Comparison of ENCODE assay signal across 25 cellular contexts in the genomic region with DNA sequence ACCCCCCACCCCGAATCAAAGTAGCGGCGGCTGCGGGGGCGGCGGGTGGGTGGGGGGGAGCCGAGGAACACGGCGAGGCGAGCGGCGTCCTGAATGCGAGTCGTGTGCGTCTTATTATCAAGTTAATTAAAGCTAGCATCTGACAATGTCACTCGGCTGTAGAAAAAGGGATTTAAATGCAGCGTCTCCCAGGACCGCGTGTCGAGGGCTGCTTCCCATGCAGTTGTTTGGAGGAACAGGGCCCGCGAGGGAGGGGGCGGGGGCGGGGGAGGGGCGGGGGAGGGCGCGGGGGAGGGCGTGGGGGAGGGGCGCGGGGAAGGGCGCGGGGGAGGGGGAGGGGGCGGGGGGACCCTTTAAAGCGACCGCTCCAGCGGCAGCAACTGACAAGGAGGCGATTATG. TPM values are rescaled to one million over a fixed set of nuclear protein-coding genes. Genes with fewer than 3 reads are reported as not detected.
DNase-seq lines count a peak whose midpoint lies in the region; ATAC-seq, FAIRE-seq and TF ChIP-seq lines count a peak whose summit lies in the region.
"Had no signal": no experiment of that assay in that cellular context is flagged by ENCODE, and none has a peak within 500 bp of the region (broad histone marks: within the 10 kb centered on the region; RNA-seq: fewer than 3 reads in every experiment).

No MANE protein-coding gene starts in this region.

- H4K8ac ChIP-seq in H1 (ENCODE audit: extremely low read depth, insufficient read depth, low read length) (no peak overlapping the region), neuronal stem cell (ENCODE audit: low read depth, low read length) (no peak overlapping the region)

- H3K4ac ChIP-seq in H1 (replicated peaks; ENCODE audit: insufficient read length, low read depth, low read length) (no peak overlapping the region), neuronal stem cell (ENCODE audit: low read length) (no peak overlapping the region)

- no peak overlapping the region for H4K91ac ChIP-seq in H1 (replicated peaks; ENCODE audit: insufficient read length, low read length)
- H4K91ac ChIP-seq in neuronal stem cell (ENCODE audit: low read depth, low read length, poor library complexity): no peak overlapping the region

- H3K23ac ChIP-seq in H1 (ENCODE audit: insufficient read length) (no peak overlapping the region), neuronal stem cell (ENCODE audit: low read depth, low read length, poor library complexity) (no peak overlapping the region)

- H3K36me3 ChIP-seq in H1 (ENCODE audit: control insufficient read depth in 2 of 4, insufficient read depth in 4 of 4, low read length in 3 of 4): peaks cover 0 to 6% (median 0%) of the 10 kb centered on the region in 4 experiments; a peak in 1 of 8 replicates
- H3K36me3 ChIP-seq in neuronal stem cell (replicated peaks in 1 of 2; ENCODE audit: control insufficient read depth in 2 of 2, insufficient read depth in 2 of 2, low read length in 2 of 2): no peaks in the 10 kb centered on the region

- no peak overlapping the region for H3K4me3 Mint-ChIP-seq in activated CD4-positive, alpha-beta T cell treated with anti-CD3 and anti-CD28 coated beads, Interleukin-2, amount 10 ng/mL, durations not matched to agents 7 days and 5 days
- H3K4me3 Mint-ChIP-seq in activated CD8-positive, alpha-beta T cell treated with anti-CD3 and anti-CD28 coated beads for 36 hours: no peak overlapping the region

- peak overlapping the region; percentile 64 for H3K27ac Mint-ChIP-seq in activated CD4-positive, alpha-beta T cell treated with anti-CD3 and anti-CD28 coated beads, Interleukin-2, amount 10 ng/mL, durations not matched to agents 7 days and 5 days
- H3K27ac Mint-ChIP-seq in activated CD8-positive, alpha-beta T cell treated with anti-CD3 and anti-CD28 coated beads for 36 hours: no peak overlapping the region
- H3K27ac Mint-ChIP-seq: CD14-positive monocyte had no signal

- peaks cover 3% of the 10 kb centered on the region for H3K36me3 Mint-ChIP-seq in activated CD4-positive, alpha-beta T cell treated with anti-CD3 and anti-CD28 coated beads, Interleukin-2, amount 10 ng/mL, durations not matched to agents 7 days and 5 days (ENCODE audit: low read depth)
- no peaks in the 10 kb centered on the region for H3K36me3 Mint-ChIP-seq in activated CD8-positive, alpha-beta T cell treated with anti-CD3 and anti-CD28 coated beads for 36 hours (ENCODE audit: low read depth)

- H3K56ac ChIP-seq in H1 (replicated peaks; ENCODE audit: insufficient read length, low read depth, low read length): no peak overlapping the region

- no peak overlapping the region for H2BK5ac ChIP-seq in H1 (ENCODE audit: low read depth, low read length)
- H2BK5ac ChIP-seq in neuronal stem cell (ENCODE audit: low read length): no peak overlapping the region

- H2AK5ac ChIP-seq in H1 (ENCODE audit: low read depth, low read length): no peak overlapping the region
- H2AK5ac ChIP-seq in neuronal stem cell (ENCODE audit: low read depth, low read length): no peak overlapping the region

- peak overlapping the region in 1 of 4 experiments; percentile 49; a peak in 1 of 8 replicates for H3K4me3 ChIP-seq in H1 (ENCODE audit: extremely low read depth in 1 of 4, insufficient read depth in 2 of 4, low read depth in 3 of 4, low read length in 4 of 4)
- H3K4me3 ChIP-seq in neuronal stem cell (ENCODE audit: low read length in 2 of 2): no peak overlapping the region

- H2BK120ac ChIP-seq in H1 (replicated peaks; ENCODE audit: low read depth, low read length) (no peak overlapping the region), neuronal stem cell (ENCODE audit: low read depth, low read length) (no peak overlapping the region)

- peaks cover 13 to 17% of the 10 kb centered on the region in 2 experiments for H4K20me1 ChIP-seq in H1 (replicated peaks in 1 of 2; ENCODE audit: control insufficient read depth in 1 of 2, insufficient read depth in 2 of 2, low read length in 2 of 2)

- H3K79me1 ChIP-seq in H1 (ENCODE audit: low read depth, low read length) (no peaks in the 10 kb centered on the region), neuronal stem cell (ENCODE audit: low read depth, low read length) (peaks cover 4% of the 10 kb centered on the region)

- H3K9me3 ChIP-seq in H1 (ENCODE audit: insufficient read depth in 2 of 2, low read depth in 1 of 2, low read length in 1 of 2) (no peaks in the 10 kb centered on the region), neuronal stem cell (replicated peaks in 1 of 2; ENCODE audit: control insufficient read depth in 2 of 2, insufficient read depth in 1 of 2, low read depth in 1 of 2, low read length in 2 of 2) (peaks cover 0 to 2% of the 10 kb centered on the region in 2 donors)
- H3K9me3 ChIP-seq: Caco-2 had no signal

- intact Hi-C loops in activated CD8-positive, alpha-beta T cell treated with anti-CD3 and anti-CD28 coated beads for 36 hours (cut with micrococcal nuclease): loop anchor here (5.0 kb wide), 1 partner anchor 182 kb away; no protein-coding TSS in a partner anchor

- H2BK15ac ChIP-seq in H1 (ENCODE audit: low read length) (no peak overlapping the region), neuronal stem cell (ENCODE audit: low read length) (no peak overlapping the region)

- no peak overlapping the region for H3K9ac ChIP-seq in H1 (replicated peaks in 1 of 4; ENCODE audit: extremely low read depth in 1 of 4, low read depth in 3 of 4, low read length in 3 of 4)
- no peak overlapping the region for H3K9ac ChIP-seq in neuronal stem cell (ENCODE audit: low read depth, low read length, poor library complexity)

- H3K27me3 Mint-ChIP-seq in activated CD4-positive, alpha-beta T cell treated with anti-CD3 and anti-CD28 coated beads, Interleukin-2, amount 10 ng/mL, durations not matched to agents 7 days and 5 days: peaks cover 67% of the 10 kb centered on the region
- peaks cover 65% of the 10 kb centered on the region for H3K27me3 Mint-ChIP-seq in activated CD8-positive, alpha-beta T cell treated with anti-CD3 and anti-CD28 coated beads for 36 hours

- no peak overlapping the region for H2BK12ac ChIP-seq in H1 (ENCODE audit: low read depth, low read length)
- H2BK12ac ChIP-seq in neuronal stem cell (ENCODE audit: low read length): no peak overlapping the region

- ATAC-seq in activated CD8-positive, alpha-beta T cell treated with anti-CD3 and anti-CD28 coated beads for 36 hours: no peak
- ATAC-seq: SK-N-SH treated with all-trans-retinoic acid at 6 μM for 48 hours had no signal

- TF ChIP-seq RAD21 in H1 (IDR thresholded peaks at IDR 0.05 in 1 of 2, conservative IDR thresholded peaks at IDR 0.05 in 1 of 2; ENCODE audit: low read depth in 2 of 2, low read length in 2 of 2): no peak

- H3K14ac ChIP-seq in H1 (ENCODE audit: insufficient read length) (no peak overlapping the region), neuronal stem cell (ENCODE audit: low read length) (no peak overlapping the region)

- no peaks in the 10 kb centered on the region for H3K9me3 Mint-ChIP-seq in activated CD4-positive, alpha-beta T cell treated with anti-CD3 and anti-CD28 coated beads, Interleukin-2, amount 10 ng/mL, durations not matched to agents 7 days and 5 days
- no peaks in the 10 kb centered on the region for H3K9me3 Mint-ChIP-seq in activated CD8-positive, alpha-beta T cell treated with anti-CD3 and anti-CD28 coated beads for 36 hours

- no peak for TF ChIP-seq POLR2A in H1 (IDR thresholded peaks at IDR 0.05; ENCODE audit: control extremely low read depth in 1 of 2, low read depth in 2 of 2, low read length in 2 of 2)

- H3K4me1 ChIP-seq in H1 (replicated peaks in 1 of 4; ENCODE audit: control insufficient read depth in 3 of 4, insufficient read depth in 4 of 4, low read length in 3 of 4): peaks cover 6 to 38% (median 31%) of the 10 kb centered on the region in 4 experiments
- H3K4me1 ChIP-seq in neuronal stem cell (ENCODE audit: control insufficient read depth in 2 of 2, insufficient read depth in 1 of 2, low read depth in 1 of 2, low read length in 2 of 2): peaks cover 9 to 18% of the 10 kb centered on the region in 2 donors
- H3K4me1 ChIP-seq: Caco-2 had no signal

- CTCF ChIA-PET in activated CD4-positive, alpha-beta T cell treated with anti-CD3 and anti-CD28 coated beads, Interleukin-2, amount 10 ng/mL, durations not matched to agents 7 days and 5 days (lab: Charles Lee): no interaction called here
- CTCF ChIA-PET in H1 (lab: Charles Lee; ENCODE audit: partially characterized antibody): interaction anchor here (1.3 kb wide), 1 partner anchor 190 kb away, joined by 3 read pairs; no protein-coding TSS in a partner anchor
- CTCF ChIA-PET in activated CD8-positive, alpha-beta T cell treated with anti-CD3 and anti-CD28 coated beads for 36 hours (lab: Charles Lee): interaction anchor here (1.0 kb wide), 1 partner anchor 9 kb away, joined by 3 read pairs; no protein-coding TSS in a partner anchor

- H3K4me2 ChIP-seq in H1 (ENCODE audit: insufficient read depth in 1 of 2, low read depth in 2 of 2, low read length in 2 of 2) (peak overlapping the region; percentile 52 to 53), neuronal stem cell (ENCODE audit: insufficient read depth, low read length, poor library complexity, severe bottlenecking) (peak overlapping the region; percentile 25)

- DNase-seq in activated CD4-positive, alpha-beta T cell treated with anti-CD3 and anti-CD28 coated beads, Interleukin-2, amount 10 ng/mL, durations not matched to agents 7 days and 5 days: no peak
- no peak for DNase-seq in activated CD4-positive, alpha-beta T cell treated with anti-CD3 and anti-CD28 coated beads, Interleukin-2, amount 50 U/mL, for 4 hours
- peak; percentile 31 for DNase-seq in NCI-H2171 (lab: John Stamatoyannopoulos, UW)
- no peak for DNase-seq in H1 (ENCODE audit: low read depth in 1 of 2, low spot score in 2 of 2)
- DNase-seq in neuronal stem cell (ENCODE audit: low spot score): no peak
- no peak for DNase-seq in epidermal melanocyte (ENCODE audit: insufficient read length, low spot score)
- no peak for DNase-seq in activated CD8-positive, alpha-beta T cell treated with anti-CD3 and anti-CD28 coated beads for 36 hours
- DNase-seq in SKM-1 treated with dmso at 0.1 percent for 144 hours (lab: John Stamatoyannopoulos, UW; ENCODE audit: unreplicated experiment): no peak
- DNase-seq: ACHN, AML-193, Caco-2, DMS53, IMR-90, Kasumi-1, MM.1S, NCI-H1105, NCI-H1930, NCI-H2227 treated with DMSO at 0.1 percent for 48 hours, OCI-M1, SHP77 treated with DMSO at 0.1 percent for 48 hours had no signal

- H3K79me2 ChIP-seq in H1 (ENCODE audit: control insufficient read depth in 1 of 2, insufficient read depth in 2 of 2, low read length in 2 of 2): no peaks in the 10 kb centered on the region

- peaks cover 75 to 92% (median 83%) of the 10 kb centered on the region in 4 experiments for H3K27me3 ChIP-seq in H1 (replicated peaks in 1 of 4; ENCODE audit: control insufficient read depth in 3 of 4, extremely low read depth in 1 of 4, insufficient read depth in 3 of 4, low read length in 3 of 4)
- peaks cover 55 to 91% (median 90%) of the 10 kb centered on the region in 3 experiments for H3K27me3 ChIP-seq in neuronal stem cell (ENCODE audit: control insufficient read depth in 3 of 3, insufficient read depth in 3 of 3, low read depth in 1 of 3, low read length in 3 of 3)

- H2AFZ ChIP-seq in H1 (ENCODE audit: low read length) (no peak overlapping the region), neuronal stem cell (ENCODE audit: low read length) (no peak overlapping the region)

- POLR2A ChIA-PET in activated CD4-positive, alpha-beta T cell treated with anti-CD3 and anti-CD28 coated beads, Interleukin-2, amount 10 ng/mL, durations not matched to agents 7 days and 5 days (lab: Charles Lee): no interaction called here
- POLR2A ChIA-PET in H1 (lab: Charles Lee; ENCODE audit: partially characterized antibody): interaction anchor here (0.9 to 1.2 kb wide), 3 partner anchors 8 to 15 kb away, joined by 3 to 4 read pairs (median 3); no protein-coding TSS in a partner anchor
- POLR2A ChIA-PET in activated CD8-positive, alpha-beta T cell treated with anti-CD3 and anti-CD28 coated beads for 36 hours (lab: Charles Lee): interaction anchor here (0.6 kb wide), 1 partner anchor 9 kb away, joined by 3 read pairs; no protein-coding TSS in a partner anchor

- 2% methylated on average over 10 of the region's 37 CpGs; no CpG with 5 or more reads in 1 of the 2 experiments for WGBS in H1 (ENCODE audit: extremely low coverage in 1 of 2, insufficient coverage in 1 of 2, insufficient read length in 1 of 2, insufficient replicate concordance in 2 of 2, low coverage in 1 of 2, low lambda C conversion rate in 2 of 2, missing lambda C conversion rate in 1 of 2), 2 experiments
- no CpG with 5 or more reads among the region's 37 CpGs for WGBS in neuronal stem cell (ENCODE audit: extremely low coverage in 2 of 2, insufficient read length in 2 of 2, insufficient replicate concordance in 1 of 2), 2 donors

- no peak for TF ChIP-seq CTCF in H1 (IDR thresholded peaks at IDR 0.05; ENCODE audit: control extremely low read depth in 1 of 3, insufficient read depth in 1 of 3, low read depth in 1 of 3, low read length in 3 of 3)
- no peak for TF ChIP-seq CTCF in activated CD8-positive, alpha-beta T cell treated with anti-CD3 and anti-CD28 coated beads for 36 hours (IDR thresholded peaks at IDR 0.05)

- no peak overlapping the region for H3K27ac ChIP-seq in H1 (ENCODE audit: low read depth, low read length)
- no peak overlapping the region for H3K27ac ChIP-seq in neuronal stem cell (replicated peaks; ENCODE audit: low read length)

- H3K18ac ChIP-seq in H1 (ENCODE audit: extremely low read depth, low read length) (no peak overlapping the region), neuronal stem cell (ENCODE audit: low read length) (peak overlapping the region; percentile 57)

- no peak for FAIRE-seq in H1 (lab: Jason Lieb, UNC)

- no peak for TF ChIP-seq EP300 in H1 (IDR thresholded peaks at IDR 0.05; ENCODE audit: borderline replicate concordance in 1 of 2, low read depth in 2 of 2, low read length in 2 of 2)

- H3K23me2 ChIP-seq in H1 (ENCODE audit: low read depth, low read length): peaks cover 7% of the 10 kb centered on the region; the same call in 1 of the 2 replicates

- no peak overlapping the region for H2BK20ac ChIP-seq in H1 (ENCODE audit: low read length)

- H4K5ac ChIP-seq in H1 (ENCODE audit: insufficient read length, low read depth, low read length): no peak overlapping the region

- peaks cover 8% of the 10 kb centered on the region for H3K4me1 Mint-ChIP-seq in activated CD4-positive, alpha-beta T cell treated with anti-CD3 and anti-CD28 coated beads, Interleukin-2, amount 10 ng/mL, durations not matched to agents 7 days and 5 days
- peaks cover 11% of the 10 kb centered on the region for H3K4me1 Mint-ChIP-seq in activated CD8-positive, alpha-beta T cell treated with anti-CD3 and anti-CD28 coated beads for 36 hours (ENCODE audit: low read depth)

RNA-seq across cellular contexts. Expression of gene UNCX, which starts 2.7 kb away (rescaled TPM):
- total RNA-seq in activated CD4-positive, alpha-beta T cell treated with anti-CD3 and anti-CD28 coated beads, Interleukin-2, amount 10 ng/mL, durations not matched to agents 7 days and 5 days: not detected
- not detected in 2 replicates for total RNA-seq in H1 (2021; fragmentation: NEBNext Ultra II Directional; extraction: Animal tissue kit (Norgen Biotek cat#: 25700))
- polyA plus RNA-seq in H1 (2011; rRNA removed): 0.03 TPM in 1 of 2 replicates, not detected in the other
- not detected for polyA plus RNA-seq in H1 (2011; cell fraction: cytosol; rRNA removed)
- not detected for polyA plus RNA-seq in H1 (2011; cell fraction: nucleus; rRNA removed)
- polyA plus RNA-seq in H1 (2012, experiment 1 of 2): not detected in 4 replicates
- not detected for polyA plus RNA-seq in H1 (2012, experiment 2 of 2)
- polyA plus RNA-seq in H1 (2013, experiment 1 of 2): 0.02 TPM
- not detected for polyA plus RNA-seq in H1 (2013, experiment 2 of 2)
- polyA minus RNA-seq in H1 (2011; rRNA and poly(A)+ RNA removed): not detected in 2 replicates
- polyA minus RNA-seq in H1 (2011; cell fraction: cytosol; rRNA and poly(A)+ RNA removed): not detected
- polyA minus RNA-seq in H1 (2011; cell fraction: nucleus; rRNA and poly(A)+ RNA removed): not detected
- polyA plus RNA-seq in neuronal stem cell (2013, experiment 1 of 2): 0.01 TPM
- polyA plus RNA-seq in neuronal stem cell (2013, experiment 2 of 2): 0.01 TPM
- not detected for total RNA-seq in activated CD8-positive, alpha-beta T cell treated with anti-CD3 and anti-CD28 coated beads for 36 hours
- total RNA-seq: Caco-2; HT-29; IMR-90; RPMI7951; T-helper 1 cell treated with Interleukin-12 subunit alpha and Interleukin-12 subunit beta and Interleukin-4 antibody, amounts not matched to agents 30 ng/mL and 1 ng/mL, for 36 hours had no signal
- polyA plus RNA-seq: CD14-positive monocyte, IMR-90 had no signal
